In the genomic region with DNA sequence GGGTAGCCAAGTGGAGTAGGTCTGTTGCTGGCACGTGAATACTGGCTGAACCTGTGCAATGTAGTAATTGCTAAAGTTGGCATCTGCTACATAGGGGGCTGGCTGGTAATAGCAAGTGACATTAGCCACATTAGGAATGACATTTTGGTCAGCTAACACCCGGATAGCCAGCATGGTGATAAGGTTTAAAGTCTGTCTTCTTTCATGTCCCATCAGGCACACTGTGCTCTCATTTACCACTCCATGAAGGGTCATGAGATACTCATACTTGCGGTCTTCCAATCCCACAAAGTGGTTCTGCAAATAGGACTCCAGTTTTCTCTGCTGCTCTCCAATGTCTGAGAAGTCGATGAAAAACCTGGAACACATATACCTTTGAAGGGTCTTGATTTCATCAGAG, we compare ENCODE assay signal across 11 cellular contexts. TPM values are rescaled to one million over a fixed set of nuclear protein-coding genes. Genes with fewer than 3 reads are reported as not detected.
DNase-seq lines count a peak whose midpoint lies in the region; ATAC-seq, FAIRE-seq and TF ChIP-seq lines count a peak whose summit lies in the region.
"Had no signal": no experiment of that assay in that cellular context is flagged by ENCODE, and none has a peak within 500 bp of the region (broad histone marks: within the 10 kb centered on the region; RNA-seq: fewer than 3 reads in every experiment).

No MANE protein-coding gene starts in this region.

- H3K4me3 ChIP-seq in HFF-Myc (replicated peaks; ENCODE audit: low read depth, low read length) (peak overlapping the region; percentile 60), WI38 (ENCODE audit: low read depth, low read length) (peak overlapping the region; percentile 89), keratinocyte (ENCODE audit: control insufficient read depth in 2 of 3, extremely low read depth in 1 of 3, insufficient read depth in 2 of 3, low read depth in 1 of 3, low read length in 3 of 3) (no peak overlapping the region), spleen (peak overlapping the region in 7 of 8 donors; percentile 17 to 86 (median 80))
- H3K4me3 ChIP-seq: GM12878 had no signal

- TF ChIP-seq POLR2A in spleen (IDR thresholded peaks at IDR 0.05): no peak

- CTCF ChIA-PET in activated CD8-positive, alpha-beta T cell treated with anti-CD3 and anti-CD28 coated beads for 36 hours (lab: Charles Lee): no interaction called here

- no peaks in the 10 kb centered on the region for H3K36me3 ChIP-seq in keratinocyte (ENCODE audit: control insufficient read depth in 2 of 2, extremely low read depth in 1 of 2, insufficient read depth in 2 of 2, low read length in 2 of 2)
- H3K36me3 ChIP-seq in spleen: peaks cover 0 to 36% (median 0%) of the 10 kb centered on the region in 6 donors

- H3K4me1 ChIP-seq in keratinocyte (ENCODE audit: control insufficient read depth, extremely low read depth, insufficient read depth, low read length) (peaks cover 20% of the 10 kb centered on the region), spleen (peaks cover 9 to 81% (median 69%) of the 10 kb centered on the region in 6 donors)

- TF ChIP-seq CTCF in HFF-Myc (IDR thresholded peaks at IDR 0.05; ENCODE audit: low read depth, low read length, missing control alignments) (no peak), WI38 (IDR thresholded peaks at IDR 0.05; ENCODE audit: low read depth, low read length) (no peak), keratinocyte (optimal IDR thresholded peaks at IDR 0.05 in 1 of 3, IDR thresholded peaks at IDR 0.05 in 1 of 3, conservative IDR thresholded peaks at IDR 0.05 in 1 of 3; ENCODE audit: extremely low read depth in 1 of 3, insufficient read depth in 2 of 3, low read length in 3 of 3) (no peak), spleen (IDR thresholded peaks at IDR 0.05 in 8 of 11, conservative IDR thresholded peaks at IDR 0.05 in 3 of 11) (no peak)
- no peak for TF ChIP-seq CTCF in activated CD8-positive, alpha-beta T cell treated with anti-CD3 and anti-CD28 coated beads for 36 hours (IDR thresholded peaks at IDR 0.05)

- H3K4me3 Mint-ChIP-seq in activated CD8-positive, alpha-beta T cell treated with anti-CD3 and anti-CD28 coated beads for 36 hours: no peak overlapping the region

- ATAC-seq in activated CD8-positive, alpha-beta T cell treated with anti-CD3 and anti-CD28 coated beads for 36 hours: no peak
- ATAC-seq in GM19452 (IDR thresholded peaks at IDR 0.05; ENCODE audit: unreplicated experiment) (no peak), GM18520 (IDR thresholded peaks at IDR 0.05; ENCODE audit: unreplicated experiment) (no peak)
- ATAC-seq: body of pancreas, GM12878 had no signal

- peaks cover 20% of the 10 kb centered on the region for H3K27me3 Mint-ChIP-seq in activated CD8-positive, alpha-beta T cell treated with anti-CD3 and anti-CD28 coated beads for 36 hours

- no peak overlapping the region for H3K27ac Mint-ChIP-seq in activated CD8-positive, alpha-beta T cell treated with anti-CD3 and anti-CD28 coated beads for 36 hours

- dilution Hi-C loops in keratinocyte (cut with MboI; ENCODE audit: extremely low pct_ligation_motif_present, low sequenced_read_pairs): no loop called here

- H3K4me2 ChIP-seq in keratinocyte (ENCODE audit: control insufficient read depth, extremely low read depth, insufficient read depth, low read depth, low read length): peak overlapping the region; percentile 92

- no peak overlapping the region for H3K9ac ChIP-seq in keratinocyte (ENCODE audit: control insufficient read depth, extremely low read depth, insufficient read depth, low read length)

- no peak overlapping the region for H2AFZ ChIP-seq in keratinocyte (ENCODE audit: control insufficient read depth, low read length)

- H3K9me3 Mint-ChIP-seq in activated CD8-positive, alpha-beta T cell treated with anti-CD3 and anti-CD28 coated beads for 36 hours: no peaks in the 10 kb centered on the region

- no peak for FAIRE-seq in keratinocyte (lab: Jason Lieb, UNC)
- FAIRE-seq: GM12878 had no signal

- no peaks in the 10 kb centered on the region for H3K79me2 ChIP-seq in keratinocyte (ENCODE audit: control insufficient read depth, insufficient read depth, low read length)

- H3K27ac ChIP-seq in keratinocyte (ENCODE audit: control insufficient read depth, insufficient read depth, low read length) (no peak overlapping the region), spleen (peak overlapping the region in 5 of 8 donors; percentile 10 to 98 (median 97))

- 35 to 61% (median 54%) methylated on average over 4 of the region's 4 CpGs for WGBS in spleen, 5 donors

- H3K27me3 ChIP-seq in keratinocyte (ENCODE audit: control insufficient read depth, extremely low read depth, insufficient read depth, low read length) (no peaks in the 10 kb centered on the region), spleen (replicated peaks in 1 of 7) (no peaks in the 10 kb centered on the region)
- H3K27me3 ChIP-seq: body of pancreas had no signal

- H3K9me3 ChIP-seq in keratinocyte (ENCODE audit: control insufficient read depth, low read depth, low read length) (no peaks in the 10 kb centered on the region), spleen (no peaks in the 10 kb centered on the region)
- H3K9me3 ChIP-seq: body of pancreas had no signal

- peaks cover 2% of the 10 kb centered on the region for H3K36me3 Mint-ChIP-seq in activated CD8-positive, alpha-beta T cell treated with anti-CD3 and anti-CD28 coated beads for 36 hours (ENCODE audit: low read depth)

- no peak for DNase-seq in HFF-Myc (ENCODE audit: extremely low read depth, low read depth)
- DNase-seq in keratinocyte (ENCODE audit: low read depth, low spot score): no peak
- no peak for DNase-seq in spleen
- DNase-seq in activated CD8-positive, alpha-beta T cell treated with anti-CD3 and anti-CD28 coated beads for 36 hours: no peak
- DNase-seq in NCI-H524 treated with DMSO at 0.1 percent for 48 hours (lab: John Stamatoyannopoulos, UW): no peak
- DNase-seq: body of pancreas, NCI-H1436 treated with DMSO at 0.1 percent for 48 hours had no signal

- intact Hi-C loops in spleen (cut with DNase I; ENCODE audit: low total_unique reads): no loop called here
- intact Hi-C loops in activated CD8-positive, alpha-beta T cell treated with anti-CD3 and anti-CD28 coated beads for 36 hours (cut with micrococcal nuclease): loop anchor here (10.0 kb wide), 2 partner anchors 1145 to 1415 kb away; no protein-coding TSS in a partner anchor

- H3K4me1 Mint-ChIP-seq in activated CD8-positive, alpha-beta T cell treated with anti-CD3 and anti-CD28 coated beads for 36 hours (ENCODE audit: low read depth): peaks cover 33% of the 10 kb centered on the region

- no peaks in the 10 kb centered on the region for H4K20me1 ChIP-seq in keratinocyte (ENCODE audit: control insufficient read depth, extremely low read depth, insufficient read depth, low read length)

- POLR2A ChIA-PET in activated CD8-positive, alpha-beta T cell treated with anti-CD3 and anti-CD28 coated beads for 36 hours (lab: Charles Lee): no interaction called here

- H3K9me1 ChIP-seq in keratinocyte (ENCODE audit: control insufficient read depth, extremely low read depth, insufficient read depth, low read length): no peaks in the 10 kb centered on the region

RNA-seq across cellular contexts. Expression of a gene that starts 2.8 kb away (rescaled TPM):
- 1.2 to 1.6 TPM (median 1.3 TPM) in 3 replicates for polyA plus RNA-seq in keratinocyte
- polyA plus RNA-seq in keratinocyte (2011; ENCODE audit: low read depth): 2.6 TPM
- polyA plus RNA-seq in keratinocyte (2011; cell fraction: cytosol; rRNA removed): 0.32 and 0.88 TPM in 2 replicates
- polyA plus RNA-seq in keratinocyte (2011; cell fraction: nucleus; rRNA removed): 1.7 and 2.1 TPM in 2 replicates
- polyA plus RNA-seq in keratinocyte (2012; ENCODE audit: low replicate concordance): 1.4 and 4.3 TPM in 2 replicates
- 0.62 to 2.6 TPM (median 1.1 TPM) in 3 replicates for polyA minus RNA-seq in keratinocyte
- polyA minus RNA-seq in keratinocyte (2011; cell fraction: cytosol; rRNA and poly(A)+ RNA removed): 1.7 TPM
- 2.1 and 2.9 TPM in 2 replicates for polyA minus RNA-seq in keratinocyte (2011; cell fraction: nucleus; rRNA and poly(A)+ RNA removed)
- 10 to 100 TPM in 6 of 7 donors, 1 to 10 TPM in 1; 10.0 to 25.2 (median 17.4) TPM for total RNA-seq in spleen
- 1 to 10 TPM; 3.0 to 5.8 (median 4.4) TPM for polyA plus RNA-seq in spleen
- total RNA-seq in activated CD8-positive, alpha-beta T cell treated with anti-CD3 and anti-CD28 coated beads for 36 hours: 1 to 10 TPM; 1.1 to 1.2 TPM

Comparison
In these comparisons a context has a peak if more than half of its experiments do, and no peak if none do; other contexts are left out.
1. H3K4me3 ChIP-seq: peak in HFF-Myc (single experiment), WI38 (single experiment) and spleen (7 of 8); none in keratinocyte (0 of 3).
2. RNA of a gene that starts 2.8 kb away (total RNA-seq): 10.0 to 25.2 TPM in spleen; 1.1 to 1.2 TPM in activated CD8-positive, alpha-beta T cell treated with anti-CD3 and anti-CD28 coated beads for 36 hours; every median in the first group is over 4 times any median in the second.